Comparison of ENCODE assay signal across 1 cellular context in the genomic region with DNA sequence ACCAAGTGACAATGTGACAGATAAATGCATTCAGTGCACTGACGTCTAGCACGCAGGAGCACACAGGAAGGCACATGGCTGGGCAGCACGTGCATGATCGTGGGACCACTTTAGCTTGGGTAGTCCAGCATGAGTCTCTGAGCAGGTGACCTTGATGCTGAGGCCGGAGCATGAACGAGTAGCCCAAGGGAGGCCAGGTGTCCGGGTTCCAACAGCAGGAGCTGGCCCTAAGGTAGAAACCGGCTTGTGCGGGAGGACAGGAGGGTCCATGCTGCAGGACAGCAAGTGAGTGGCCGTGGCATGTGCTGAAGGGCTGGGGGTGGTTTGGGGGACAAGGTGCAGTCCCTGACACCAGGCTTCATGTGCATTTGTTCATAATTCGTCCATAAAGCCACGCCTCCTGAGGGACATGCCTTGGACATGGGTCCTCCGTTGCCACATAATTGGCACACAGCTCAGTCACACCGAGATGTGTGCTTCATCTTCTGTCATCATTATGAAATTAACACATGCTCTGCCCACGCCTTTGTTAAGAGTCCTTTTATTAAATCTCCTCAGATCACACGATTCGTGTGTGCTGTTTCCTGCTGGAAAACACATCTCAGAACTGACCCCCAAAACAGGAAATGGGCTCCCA.
TF ChIP-seq lines count a peak whose summit lies in the region.

No MANE protein-coding gene starts in this region.

TF ChIP-seq in HepG2, 621 proteins besides CTCF, POLR2A, EP300 and RAD21:
- no peak for TF ChIP-seq GABPB1 (CRISPR knock-in tag; IDR thresholded peaks at IDR 0.05)
- TF ChIP-seq, protein P1, sequence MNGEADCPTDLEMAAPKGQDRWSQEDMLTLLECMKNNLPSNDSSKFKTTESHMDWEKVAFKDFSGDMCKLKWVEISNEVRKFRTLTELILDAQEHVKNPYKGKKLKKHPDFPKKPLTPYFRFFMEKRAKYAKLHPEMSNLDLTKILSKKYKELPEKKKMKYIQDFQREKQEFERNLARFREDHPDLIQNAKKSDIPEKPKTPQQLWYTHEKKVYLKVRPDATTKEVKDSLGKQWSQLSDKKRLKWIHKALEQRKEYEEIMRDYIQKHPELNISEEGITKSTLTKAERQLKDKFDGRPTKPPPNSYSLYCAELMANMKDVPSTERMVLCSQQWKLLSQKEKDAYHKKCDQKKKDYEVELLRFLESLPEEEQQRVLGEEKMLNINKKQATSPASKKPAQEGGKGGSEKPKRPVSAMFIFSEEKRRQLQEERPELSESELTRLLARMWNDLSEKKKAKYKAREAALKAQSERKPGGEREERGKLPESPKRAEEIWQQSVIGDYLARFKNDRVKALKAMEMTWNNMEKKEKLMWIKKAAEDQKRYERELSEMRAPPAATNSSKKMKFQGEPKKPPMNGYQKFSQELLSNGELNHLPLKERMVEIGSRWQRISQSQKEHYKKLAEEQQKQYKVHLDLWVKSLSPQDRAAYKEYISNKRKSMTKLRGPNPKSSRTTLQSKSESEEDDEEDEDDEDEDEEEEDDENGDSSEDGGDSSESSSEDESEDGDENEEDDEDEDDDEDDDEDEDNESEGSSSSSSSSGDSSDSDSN (CRISPR knock-in tag; IDR thresholded peaks at IDR 0.05), result 0 out of 2 replicates have a peak, but pooled peaks have one; percentile 16
- TF ChIP-seq NR2C2 (CRISPR knock-in tag; IDR thresholded peaks at IDR 0.05; ENCODE audit: borderline replicate concordance), result no peak
- TF ChIP-seq, protein P2, sequence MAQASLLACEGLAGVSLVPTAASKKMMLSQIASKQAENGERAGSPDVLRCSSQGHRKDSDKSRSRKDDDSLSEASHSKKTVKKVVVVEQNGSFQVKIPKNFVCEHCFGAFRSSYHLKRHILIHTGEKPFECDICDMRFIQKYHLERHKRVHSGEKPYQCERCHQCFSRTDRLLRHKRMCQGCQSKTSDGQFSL (CRISPR knock-in tag; IDR thresholded peaks at IDR 0.05), result no peak
- no peak for TF ChIP-seq ARNTL (CRISPR knock-in tag; IDR thresholded peaks at IDR 0.05)
- no peak for TF ChIP-seq HNRNPH1 (optimal IDR thresholded peaks at IDR 0.05; ENCODE audit: low read depth, low read length)
- TF ChIP-seq ZNF296 (CRISPR knock-in tag; conservative IDR thresholded peaks at IDR 0.05), result 0 out of 2 replicates have a peak, but pooled peaks have one; percentile 22
- no peak for TF ChIP-seq HOXA7 (CRISPR knock-in tag; IDR thresholded peaks at IDR 0.05)
- TF ChIP-seq, protein P3, sequence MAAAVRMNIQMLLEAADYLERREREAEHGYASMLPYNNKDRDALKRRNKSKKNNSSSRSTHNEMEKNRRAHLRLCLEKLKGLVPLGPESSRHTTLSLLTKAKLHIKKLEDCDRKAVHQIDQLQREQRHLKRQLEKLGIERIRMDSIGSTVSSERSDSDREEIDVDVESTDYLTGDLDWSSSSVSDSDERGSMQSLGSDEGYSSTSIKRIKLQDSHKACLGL (CRISPR knock-in tag; IDR thresholded peaks at IDR 0.05), result 0 out of 2 replicates have a peak, but pooled peaks have one; percentile 23
- peak; percentile 21; the same call in 1 of the 2 replicates for TF ChIP-seq CEBPB (IDR thresholded peaks at IDR 0.05; ENCODE audit: borderline replicate concordance, low read depth, low read length)
- TF ChIP-seq, protein P4, sequence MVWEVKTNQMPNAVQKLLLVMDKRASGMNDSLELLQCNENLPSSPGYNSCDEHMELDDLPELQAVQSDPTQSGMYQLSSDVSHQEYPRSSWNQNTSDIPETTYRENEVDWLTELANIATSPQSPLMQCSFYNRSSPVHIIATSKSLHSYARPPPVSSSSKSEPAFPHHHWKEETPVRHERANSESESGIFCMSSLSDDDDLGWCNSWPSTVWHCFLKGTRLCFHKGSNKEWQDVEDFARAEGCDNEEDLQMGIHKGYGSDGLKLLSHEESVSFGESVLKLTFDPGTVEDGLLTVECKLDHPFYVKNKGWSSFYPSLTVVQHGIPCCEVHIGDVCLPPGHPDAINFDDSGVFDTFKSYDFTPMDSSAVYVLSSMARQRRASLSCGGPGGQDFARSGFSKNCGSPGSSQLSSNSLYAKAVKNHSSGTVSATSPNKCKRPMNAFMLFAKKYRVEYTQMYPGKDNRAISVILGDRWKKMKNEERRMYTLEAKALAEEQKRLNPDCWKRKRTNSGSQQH (CRISPR knock-in tag; IDR thresholded peaks at IDR 0.05; ENCODE audit: low read depth), result no peak
- no peak for TF ChIP-seq SIX1 (CRISPR knock-in tag; IDR thresholded peaks at IDR 0.05; ENCODE audit: borderline replicate concordance)
- no peak for TF ChIP-seq SRY (CRISPR knock-in tag; IDR thresholded peaks at IDR 0.05)
- TF ChIP-seq HMG20B (CRISPR knock-in tag; conservative IDR thresholded peaks at IDR 0.05), result no peak
- TF ChIP-seq PHB2 (IDR thresholded peaks at IDR 0.05; ENCODE audit: partially characterized antibody), result no peak
- no peak for TF ChIP-seq ZNF547 (CRISPR knock-in tag; IDR thresholded peaks at IDR 0.05)
- no peak for TF ChIP-seq TSC22D2 (CRISPR knock-in tag; IDR thresholded peaks at IDR 0.05; ENCODE audit: borderline replicate concordance)
- no peak for TF ChIP-seq ARNT2 (CRISPR knock-in tag; IDR thresholded peaks at IDR 0.05; ENCODE audit: low read depth)
- no peak for TF ChIP-seq BCL6 (CRISPR knock-in tag; IDR thresholded peaks at IDR 0.05)
- TF ChIP-seq ZZZ3 (CRISPR knock-in tag; IDR thresholded peaks at IDR 0.05; ENCODE audit: borderline replicate concordance), result no peak
- TF ChIP-seq ZNF468 (CRISPR knock-in tag; IDR thresholded peaks at IDR 0.05), result no peak
- no peak for TF ChIP-seq GZF1 (CRISPR knock-in tag; IDR thresholded peaks at IDR 0.05)
- TF ChIP-seq ZNF335 (CRISPR knock-in tag; IDR thresholded peaks at IDR 0.05), result no peak
- no peak for TF ChIP-seq ATF1 (CRISPR knock-in tag; IDR thresholded peaks at IDR 0.05)
- 0 out of 2 replicates have a peak, but pooled peaks have one; percentile 23 for TF ChIP-seq MYC (CRISPR knock-in tag; IDR thresholded peaks at IDR 0.05; ENCODE audit: borderline replicate concordance)
- no peak for TF ChIP-seq JUND (CRISPR knock-in tag; IDR thresholded peaks at IDR 0.05)
- TF ChIP-seq DR1 (CRISPR knock-in tag; IDR thresholded peaks at IDR 0.05), result no peak
- peak; percentile 63 for TF ChIP-seq MAX (IDR thresholded peaks at IDR 0.05)
- TF ChIP-seq, protein P5, sequence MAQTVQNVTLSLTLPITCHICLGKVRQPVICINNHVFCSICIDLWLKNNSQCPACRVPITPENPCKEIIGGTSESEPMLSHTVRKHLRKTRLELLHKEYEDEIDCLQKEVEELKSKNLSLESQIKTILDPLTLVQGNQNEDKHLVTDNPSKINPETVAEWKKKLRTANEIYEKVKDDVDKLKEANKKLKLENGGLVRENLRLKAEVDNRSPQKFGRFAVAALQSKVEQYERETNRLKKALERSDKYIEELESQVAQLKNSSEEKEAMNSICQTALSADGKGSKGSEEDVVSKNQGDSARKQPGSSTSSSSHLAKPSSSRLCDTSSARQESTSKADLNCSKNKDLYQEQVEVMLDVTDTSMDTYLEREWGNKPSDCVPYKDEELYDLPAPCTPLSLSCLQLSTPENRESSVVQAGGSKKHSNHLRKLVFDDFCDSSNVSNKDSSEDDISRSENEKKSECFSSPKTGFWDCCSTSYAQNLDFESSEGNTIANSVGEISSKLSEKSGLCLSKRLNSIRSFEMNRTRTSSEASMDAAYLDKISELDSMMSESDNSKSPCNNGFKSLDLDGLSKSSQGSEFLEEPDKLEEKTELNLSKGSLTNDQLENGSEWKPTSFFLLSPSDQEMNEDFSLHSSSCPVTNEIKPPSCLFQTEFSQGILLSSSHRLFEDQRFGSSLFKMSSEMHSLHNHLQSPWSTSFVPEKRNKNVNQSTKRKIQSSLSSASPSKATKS (CRISPR knock-in tag; IDR thresholded peaks at IDR 0.05), result no peak
- no peak for TF ChIP-seq CCDC6 (CRISPR knock-in tag; IDR thresholded peaks at IDR 0.05)
- no peak for TF ChIP-seq TCF7 (IDR thresholded peaks at IDR 0.05; ENCODE audit: low read depth)
- TF ChIP-seq MAZ (IDR thresholded peaks at IDR 0.05; ENCODE audit: borderline replicate concordance, low read depth, low read length), result no peak
- TF ChIP-seq MAZ (CRISPR knock-in tag; IDR thresholded peaks at IDR 0.05; ENCODE audit: low read depth), result no peak
- TF ChIP-seq ZFP36L2 (CRISPR knock-in tag; IDR thresholded peaks at IDR 0.05), result no peak
- TF ChIP-seq RBM22 (optimal IDR thresholded peaks at IDR 0.05; ENCODE audit: low read length), result no peak
